In genomic region chr9:121055642-121056143, GRCh38 we compare ENCODE assay signal across 9 cellular contexts. TPM values are rescaled to one million over a fixed set of nuclear protein-coding genes. Genes with fewer than 3 reads are reported as not detected.
A peak's percentile ranks its signal among the peaks of the same experiment; 100 is the strongest.
DNase-seq lines count a peak whose midpoint lies in the region; ATAC-seq and TF ChIP-seq lines count a peak whose summit lies in the region.
"Had no signal": no experiment of that assay in that cellular context is flagged by ENCODE, and none has a peak within 500 bp of the region (broad histone marks: within the 10 kb centered on the region; RNA-seq: fewer than 3 reads in every experiment).

No MANE protein-coding gene starts in this region.

- H2AK5ac ChIP-seq in mesenchymal stem cell (ENCODE audit: low read length, severe bottlenecking): no peak overlapping the region

- no peak overlapping the region for H2BK5ac ChIP-seq in mesenchymal stem cell (ENCODE audit: low read depth, low read length, poor library complexity, severe bottlenecking)

- H3K14ac ChIP-seq in mesenchymal stem cell (ENCODE audit: low read length in 2 of 2): no peak overlapping the region

- no peaks in the 10 kb centered on the region for H3K79me1 ChIP-seq in mesenchymal stem cell (replicated peaks; ENCODE audit: low read length, poor library complexity, severe bottlenecking)

- no peak overlapping the region for H3K4me2 ChIP-seq in DOHH2 (ENCODE audit: low read length)
- H3K4me2 ChIP-seq in mesenchymal stem cell (ENCODE audit: low read length, poor library complexity, severe bottlenecking): no peak overlapping the region

- peak; percentile 69 to 85 (median 81) for DNase-seq in body of pancreas
- DNase-seq in mesenchymal stem cell: peak; percentile 16
- DNase-seq in NCI-H2196 treated with DMSO at 0.1 percent for 48 hours (lab: John Stamatoyannopoulos, UW; ENCODE audit: unreplicated experiment): no peak
- no peak for DNase-seq in nucleus accumbens (lab: John Stamatoyannopoulos, UW)
- DNase-seq in omental fat pad (ENCODE audit: low spot score): no peak
- DNase-seq in activated CD8-positive, alpha-beta memory T cell treated with anti-CD3 and anti-CD28 coated beads, Interleukin-2, amount 50 U/mL, for 48 hours: no peak

- H3K4me1 ChIP-seq in DOHH2 (ENCODE audit: control insufficient read depth, low read length) (peaks cover 9% of the 10 kb centered on the region), body of pancreas (peaks cover 37% of the 10 kb centered on the region), mesenchymal stem cell (ENCODE audit: control insufficient read depth, insufficient read depth, low read depth, low read length) (no peaks in the 10 kb centered on the region)
- H3K4me1 ChIP-seq: SJCRH30 had no signal

- H3K23ac ChIP-seq in mesenchymal stem cell (ENCODE audit: low read length in 2 of 2): no peak overlapping the region

- no peak overlapping the region for H3K18ac ChIP-seq in mesenchymal stem cell (ENCODE audit: low read depth in 1 of 2, low read length in 2 of 2)

- H2AFZ ChIP-seq in mesenchymal stem cell (ENCODE audit: low read depth, low read length): no peak overlapping the region

- no peak overlapping the region for H4K91ac ChIP-seq in mesenchymal stem cell (ENCODE audit: low read length)

- H3K9me3 ChIP-seq in DOHH2 (ENCODE audit: control insufficient read depth, insufficient read depth, low read length): no peaks in the 10 kb centered on the region
- H3K9me3 ChIP-seq in body of pancreas: no peaks in the 10 kb centered on the region
- H3K9me3 ChIP-seq in mesenchymal stem cell (ENCODE audit: control insufficient read depth, low read length): peaks cover 10% of the 10 kb centered on the region

- H3K4me3 ChIP-seq in DOHH2 (ENCODE audit: low read length) (no peak overlapping the region), body of pancreas (no peak overlapping the region), mesenchymal stem cell (ENCODE audit: insufficient read depth in 1 of 2, low read depth in 1 of 2, low read length in 2 of 2) (no peak overlapping the region)
- H3K4me3 ChIP-seq: SJCRH30 had no signal

- no peak overlapping the region for H3K27ac ChIP-seq in DOHH2 (ENCODE audit: low read depth, low read length)
- H3K27ac ChIP-seq in body of pancreas: peak overlapping the region in 2 of 4 donors; percentile 26 to 38
- H3K27ac ChIP-seq in mesenchymal stem cell (ENCODE audit: low read length, poor library complexity, severe bottlenecking): no peak overlapping the region
- H3K27ac ChIP-seq: SJCRH30 had no signal

- no peaks in the 10 kb centered on the region for H3F3A ChIP-seq in DOHH2 (ENCODE audit: control insufficient read depth, insufficient read depth)

- no peaks in the 10 kb centered on the region for H3K27me3 ChIP-seq in DOHH2 (ENCODE audit: control insufficient read depth, low read length)
- no peaks in the 10 kb centered on the region for H3K27me3 ChIP-seq in body of pancreas
- no peaks in the 10 kb centered on the region for H3K27me3 ChIP-seq in mesenchymal stem cell (ENCODE audit: control insufficient read depth in 1 of 2, insufficient read depth in 1 of 2, low read length in 2 of 2)
- H3K27me3 ChIP-seq: SJCRH30 had no signal

- no peaks in the 10 kb centered on the region for H4K20me1 ChIP-seq in DOHH2 (ENCODE audit: control insufficient read depth, insufficient read depth, low read depth, low read length)

- H3K4ac ChIP-seq in mesenchymal stem cell (ENCODE audit: low read depth in 1 of 2, low read length in 2 of 2): no peak overlapping the region

- no peak overlapping the region for H2BK12ac ChIP-seq in mesenchymal stem cell (ENCODE audit: low read length in 2 of 2)

- no peaks in the 10 kb centered on the region for H3K79me2 ChIP-seq in DOHH2 (ENCODE audit: control insufficient read depth, low read length)

- no peaks in the 10 kb centered on the region for H3K9me2 ChIP-seq in DOHH2 (replicated peaks; ENCODE audit: control insufficient read depth, low read length)

- intact Hi-C loops in body of pancreas (cut with DNase I): loop anchor here (10.0 kb wide), 2 partner anchors 71 to 291 kb away; no protein-coding TSS in a partner anchor

- H3K36me3 ChIP-seq in DOHH2 (ENCODE audit: control insufficient read depth, low read length): no peaks in the 10 kb centered on the region
- H3K36me3 ChIP-seq in body of pancreas (replicated peaks in 1 of 2; ENCODE audit: insufficient read depth in 1 of 2, low read depth in 2 of 2): no peaks in the 10 kb centered on the region
- peaks cover 0 to 5% of the 10 kb centered on the region in 2 experiments for H3K36me3 ChIP-seq in mesenchymal stem cell (ENCODE audit: control insufficient read depth in 1 of 2, insufficient read depth in 2 of 2, low read depth in 1 of 2, low read length in 2 of 2)
- H3K36me3 ChIP-seq: SJCRH30 had no signal

- ATAC-seq in HG03342 (IDR thresholded peaks at IDR 0.05; ENCODE audit: unreplicated experiment) (peak; percentile 61), body of pancreas (peak; percentile 85), omental fat pad (ENCODE audit: low FRiP score) (no peak)

- 20 to 31% methylated on average over 2 of the region's 2 CpGs for WGBS in body of pancreas, 2 donors
- WGBS in mesenchymal stem cell: 45% methylated on average over 2 of the region's 2 CpGs

- no peak overlapping the region for H3K9ac ChIP-seq in mesenchymal stem cell (ENCODE audit: low read length)

- H2BK120ac ChIP-seq in mesenchymal stem cell (ENCODE audit: low read depth, low read length): no peak overlapping the region

- H2BK15ac ChIP-seq in mesenchymal stem cell (ENCODE audit: low read depth, poor library complexity, severe bottlenecking): no peak overlapping the region

- H4K8ac ChIP-seq in mesenchymal stem cell (ENCODE audit: low read length): no peak overlapping the region

- TF ChIP-seq POLR2A in body of pancreas (IDR thresholded peaks at IDR 0.05): no peak

- TF ChIP-seq CTCF in DOHH2 (IDR thresholded peaks at IDR 0.05; ENCODE audit: low read depth, low read length, poor library complexity, severe bottlenecking) (peak; percentile 87), body of pancreas (IDR thresholded peaks at IDR 0.05) (peak; percentile 21 to 80 (median 58)), omental fat pad (IDR thresholded peaks at IDR 0.05) (no peak)

RNA-seq across cellular contexts. Expression of gene C5, which starts 5.6 kb away (rescaled TPM):
- total RNA-seq in body of pancreas (10 to 100 TPM in 1 of 2 donors, 1 to 10 TPM in 1; 7.3 to 16.1 TPM), omental fat pad (1 to 10 TPM; 5.2 to 7.2 (median 6.2) TPM)
- 0.21 TPM for polyA plus RNA-seq in mesenchymal stem cell (2013, experiment 1 of 2)
- polyA plus RNA-seq in mesenchymal stem cell (2013, experiment 2 of 2): 0.33 TPM

RNA-seq across cellular contexts. Expression of gene CNTRL, which starts 19.1 kb away (rescaled TPM):
- total RNA-seq in body of pancreas: 10 to 100 TPM; 16.1 to 20.8 TPM
- 2.8 TPM for polyA plus RNA-seq in mesenchymal stem cell (2013, experiment 1 of 2)
- polyA plus RNA-seq in mesenchymal stem cell (2013, experiment 2 of 2): 2.9 TPM
- total RNA-seq in omental fat pad: 10 to 100 TPM; 16.6 to 24.7 (median 17.8) TPM

Comparison
In these comparisons a context has a peak if more than half of its experiments do, and no peak if none do; other contexts are left out.
1. CTCF ChIP-seq: peak in DOHH2 (single experiment) and body of pancreas (7 of 7); none in omental fat pad (0 of 3).
2. DNase-seq: peak in body of pancreas (4 of 4) and mesenchymal stem cell (single experiment); none in NCI-H2196 treated with DMSO at 0.1 percent for 48 hours (single experiment), nucleus accumbens (0 of 56), omental fat pad (single experiment) and activated CD8-positive, alpha-beta memory T cell treated with anti-CD3 and anti-CD28 coated beads, Interleukin-2, amount 50 U/mL, for 48 hours (single experiment).